In genomic region chrX:87626996-87627395, GRCh38 we compare ENCODE assay signal across 26 cellular contexts.
"Had no signal": no experiment of that assay in that cellular context is flagged by ENCODE, and none has a peak within 500 bp of the region (broad histone marks: within the 10 kb centered on the region; RNA-seq: fewer than 3 reads in every experiment).

No MANE protein-coding gene starts in this region.

- H3K27ac ChIP-seq: breast epithelium, gastroesophageal sphincter, lower lobe of right lung, neutrophil, skin epidermis, thoracic aorta had no signal

- H3K4me1 ChIP-seq: breast epithelium, lower lobe of right lung had no signal

- H3K27ac Mint-ChIP-seq: activated CD4-positive, alpha-beta memory T cell treated with anti-CD3 and anti-CD28 coated beads, Interleukin-2, amount 10 ng/mL, durations not matched to agents 7 days and 5 days; activated CD4-positive, alpha-beta T cell treated with anti-CD3 and anti-CD28 coated beads, Interleukin-2, amount 10 ng/mL, durations not matched to agents 7 days and 5 days; activated T-helper 17 cell treated with anti-CD3 and anti-CD28 coated beads, Interleukin-2, amount 50 U/mL, for 72 hours; nephron; T-helper 17 cell had no signal

- H3K9me3 ChIP-seq: breast epithelium, gastroesophageal sphincter, lower lobe of right lung, neutrophil, thoracic aorta had no signal

- H3K27me3 ChIP-seq: gastroesophageal sphincter, neutrophil had no signal

- FAIRE-seq: urothelium cell line had no signal

- H3K36me3 ChIP-seq: breast epithelium, gastroesophageal sphincter, lower lobe of right lung, neutrophil, thoracic aorta had no signal

- DNase-seq: activated CD4-positive, alpha-beta memory T cell treated with anti-CD3 and anti-CD28 coated beads, Interleukin-2, amount 10 ng/mL, durations not matched to agents 7 days and 5 days; activated CD4-positive, alpha-beta T cell treated with anti-CD3 and anti-CD28 coated beads for 1 hour; activated CD4-positive, alpha-beta T cell treated with anti-CD3 and anti-CD28 coated beads, Interleukin-2, amount 10 ng/mL, durations not matched to agents 7 days and 5 days; activated gamma-delta T cell treated with Interleukin-2 at 50 U/mL for 16 hours; activated naive CD4-positive, alpha-beta T cell treated with anti-CD3 and anti-CD28 coated beads, Interleukin-2, amount 50 U/mL, for 16 hours; activated T-cell treated with anti-CD3 and anti-CD28 coated beads, Interleukin-2, amount 50 U/mL, for 4 hours; amniotic stem cell; central memory CD4-positive, alpha-beta T cell; head of caudate nucleus; hippocampal formation; kidney glomerular epithelial cell; lower lobe of right lung; stimulated activated CD4-positive, alpha-beta T cell treated with anti-CD3 and anti-CD28 coated beads, Interleukin-12 subunit alpha, Interleukin-12 subunit beta, amount 100 ng/mL, for 4 hours; stimulated activated CD4-positive, alpha-beta T cell treated with anti-CD3 and anti-CD28 coated beads, Interleukin-4, amount 100 ng/mL, for 1 hour; stimulated activated naive CD8-positive, alpha-beta T cell treated with anti-CD3 and anti-CD28 coated beads, Interleukin-15, Interleukin-2, amounts not matched to agents 100 U/mL and 50 U/mL, for 24 hours; T-helper 17 cell had no signal

- H3K4me3 Mint-ChIP-seq: activated CD4-positive, alpha-beta memory T cell treated with anti-CD3 and anti-CD28 coated beads, Interleukin-2, amount 10 ng/mL, durations not matched to agents 7 days and 5 days; activated CD4-positive, alpha-beta T cell treated with anti-CD3 and anti-CD28 coated beads, Interleukin-2, amount 10 ng/mL, durations not matched to agents 7 days and 5 days; activated T-cell treated with anti-CD3 and anti-CD28 coated beads, Interleukin-2, amount 50 U/mL, for 4 hours; activated T-helper 17 cell treated with anti-CD3 and anti-CD28 coated beads, Interleukin-2, amount 50 U/mL, for 72 hours; nephron; T-helper 17 cell had no signal

- H3K4me1 Mint-ChIP-seq: activated CD4-positive, alpha-beta memory T cell treated with anti-CD3 and anti-CD28 coated beads, Interleukin-2, amount 10 ng/mL, durations not matched to agents 7 days and 5 days; activated CD4-positive, alpha-beta T cell treated with anti-CD3 and anti-CD28 coated beads, Interleukin-2, amount 10 ng/mL, durations not matched to agents 7 days and 5 days; activated T-helper 17 cell treated with anti-CD3 and anti-CD28 coated beads, Interleukin-2, amount 50 U/mL, for 72 hours; T-helper 17 cell had no signal

- ATAC-seq: activated T-cell treated with anti-CD3 and anti-CD28 coated beads, Interleukin-2, amount 50 U/mL, for 4 hours; activated T-helper 17 cell treated with anti-CD3 and anti-CD28 coated beads, Interleukin-2, amount 50 U/mL, for 72 hours; gastroesophageal sphincter; left lobe of liver; lower lobe of right lung; sciatic nerve; stimulated activated naive CD8-positive, alpha-beta T cell treated with anti-CD3 and anti-CD28 coated beads, Interleukin-15, Interleukin-2, amounts not matched to agents 100 U/mL and 50 U/mL, for 24 hours; T-helper 17 cell had no signal

- H3K4me3 ChIP-seq: breast epithelium, gastroesophageal sphincter, lower lobe of right lung, skin epidermis, thoracic aorta had no signal

- H3K9me3 Mint-ChIP-seq: activated CD4-positive, alpha-beta memory T cell treated with anti-CD3 and anti-CD28 coated beads, Interleukin-2, amount 10 ng/mL, durations not matched to agents 7 days and 5 days; activated CD4-positive, alpha-beta T cell treated with anti-CD3 and anti-CD28 coated beads, Interleukin-2, amount 10 ng/mL, durations not matched to agents 7 days and 5 days; activated T-helper 17 cell treated with anti-CD3 and anti-CD28 coated beads, Interleukin-2, amount 50 U/mL, for 72 hours; nephron had no signal

- H3K27me3 Mint-ChIP-seq: activated CD4-positive, alpha-beta memory T cell treated with anti-CD3 and anti-CD28 coated beads, Interleukin-2, amount 10 ng/mL, durations not matched to agents 7 days and 5 days; activated CD4-positive, alpha-beta T cell treated with anti-CD3 and anti-CD28 coated beads, Interleukin-2, amount 10 ng/mL, durations not matched to agents 7 days and 5 days; activated T-helper 17 cell treated with anti-CD3 and anti-CD28 coated beads, Interleukin-2, amount 50 U/mL, for 72 hours; T-helper 17 cell had no signal
